In genomic region chr10:35050556-35050955, GRCh38 we compare ENCODE assay signal across 27 cellular contexts.
"Had no signal": no experiment of that assay in that cellular context is flagged by ENCODE, and none has a peak within 500 bp of the region (broad histone marks: within the 10 kb centered on the region; RNA-seq: fewer than 3 reads in every experiment).

No MANE protein-coding gene starts in this region.

- DNase-seq: activated B cell treated with CpG ODN at 0.5 μM for 24 hours; activated CD4-positive, alpha-beta T cell treated with anti-CD3 and anti-CD28 coated beads for 1 hour; activated CD4-positive, alpha-beta T cell treated with anti-CD3 and anti-CD28 coated beads, Interleukin-2, amount 10 ng/mL, durations not matched to agents 24 days and 14 days; activated CD4-positive, alpha-beta T cell treated with anti-CD3 and anti-CD28 coated beads, Interleukin-2, amount 50 U/mL, for 48 hours; activated CD8-positive, alpha-beta memory T cell treated with anti-CD3 and anti-CD28 coated beads, Interleukin-2, amount 10 ng/mL, durations not matched to agents 7 days and 5 days; activated effector memory CD4-positive, alpha-beta T cell treated with Interleukin-2 at 50 U/mL for 16 hours; activated naive CD4-positive, alpha-beta T cell; amygdala; KG1; NCI-H1048; NCI-H146; NCI-H1930; NCI-H2107; NCI-H2171 treated with DMSO at 0.1 percent for 48 hours; NCI-H226; NCI-H510A; NCI-H526 treated with DMSO at 0.1 percent for 48 hours; NCI-H82; OCI-M1; RPMI8226; SJCRH30 had no signal

- H3K4me3 Mint-ChIP-seq: activated B cell treated with CpG ODN at 0.5 μM for 24 hours; activated CD4-positive, alpha-beta T cell treated with anti-CD3 and anti-CD28 coated beads, Interleukin-2, amount 10 ng/mL, durations not matched to agents 24 days and 14 days; activated CD8-positive, alpha-beta memory T cell treated with anti-CD3 and anti-CD28 coated beads, Interleukin-2, amount 10 ng/mL, durations not matched to agents 7 days and 5 days; activated naive CD8-positive, alpha-beta T cell; brain; central memory CD8-positive, alpha-beta T cell; T-helper 1 cell treated with Interleukin-12 subunit alpha and Interleukin-12 subunit beta and Interleukin-4 antibody, amounts not matched to agents 30 μg/mL and 1 μg/mL, for 36 hours had no signal

- ATAC-seq: activated CD8-positive, alpha-beta memory T cell treated with anti-CD3 and anti-CD28 coated beads, Interleukin-2, amount 10 ng/mL, durations not matched to agents 7 days and 5 days; Panc1; Right ventricle myocardium inferior had no signal

- H3K27me3 Mint-ChIP-seq: activated B cell treated with CpG ODN at 0.5 μM for 24 hours; activated CD4-positive, alpha-beta T cell treated with anti-CD3 and anti-CD28 coated beads, Interleukin-2, amount 10 ng/mL, durations not matched to agents 24 days and 14 days; activated CD8-positive, alpha-beta memory T cell treated with anti-CD3 and anti-CD28 coated beads, Interleukin-2, amount 10 ng/mL, durations not matched to agents 7 days and 5 days; activated naive CD8-positive, alpha-beta T cell; brain; central memory CD8-positive, alpha-beta T cell had no signal

- H3K9me3 Mint-ChIP-seq: activated B cell treated with CpG ODN at 0.5 μM for 24 hours; activated CD4-positive, alpha-beta T cell treated with anti-CD3 and anti-CD28 coated beads, Interleukin-2, amount 10 ng/mL, durations not matched to agents 24 days and 14 days; brain; central memory CD8-positive, alpha-beta T cell; T-helper 1 cell treated with Interleukin-12 subunit alpha and Interleukin-12 subunit beta and Interleukin-4 antibody, amounts not matched to agents 30 μg/mL and 1 μg/mL, for 36 hours had no signal

- H3K27ac Mint-ChIP-seq: activated B cell treated with CpG ODN at 0.5 μM for 24 hours; activated CD4-positive, alpha-beta T cell treated with anti-CD3 and anti-CD28 coated beads, Interleukin-2, amount 10 ng/mL, durations not matched to agents 24 days and 14 days; activated CD8-positive, alpha-beta memory T cell treated with anti-CD3 and anti-CD28 coated beads, Interleukin-2, amount 10 ng/mL, durations not matched to agents 7 days and 5 days; activated naive CD8-positive, alpha-beta T cell; brain; T-helper 1 cell treated with Interleukin-12 subunit alpha and Interleukin-12 subunit beta and Interleukin-4 antibody, amounts not matched to agents 30 μg/mL and 1 μg/mL, for 36 hours had no signal

- H3K4me1 Mint-ChIP-seq: brain had no signal
